Comparison of ENCODE assay signal across 1 cellular context in genomic region chr10:76309744-76310441, GRCh38.
TF ChIP-seq lines count a peak whose summit lies in the region.

No MANE protein-coding gene starts in this region.

TF ChIP-seq in IMR-90, 13 proteins besides CTCF, POLR2A, EP300 and RAD21:
- TF ChIP-seq BHLHE40 (IDR thresholded peaks at IDR 0.05; ENCODE audit: low read depth, low read length): no peak
- TF ChIP-seq NFE2L2 (IDR thresholded peaks at IDR 0.05; ENCODE audit: low read depth, low read length): no peak
- no peak for TF ChIP-seq FOS (IDR thresholded peaks at IDR 0.05; ENCODE audit: low read depth, low read length)
- no peak for TF ChIP-seq MAFK (IDR thresholded peaks at IDR 0.05; ENCODE audit: low read depth, low read length)
- no peak for TF ChIP-seq CEBPB (IDR thresholded peaks at IDR 0.05; ENCODE audit: low read depth, low read length)
- TF ChIP-seq ELK1 (IDR thresholded peaks at IDR 0.05; ENCODE audit: borderline replicate concordance, low read depth, low read length): no peak
- no peak for TF ChIP-seq RFX5 (IDR thresholded peaks at IDR 0.05; ENCODE audit: low read depth, low read length)
- TF ChIP-seq SMC3 (IDR thresholded peaks at IDR 0.05; ENCODE audit: low read depth, low read length): no peak
- no peak for TF ChIP-seq MXI1 (IDR thresholded peaks at IDR 0.05; ENCODE audit: borderline replicate concordance, low read depth, low read length)
- TF ChIP-seq MAZ (IDR thresholded peaks at IDR 0.05; ENCODE audit: borderline replicate concordance, low read depth, low read length): no peak
